Comparison of ENCODE assay signal across 2 cellular contexts in the genomic region with DNA sequence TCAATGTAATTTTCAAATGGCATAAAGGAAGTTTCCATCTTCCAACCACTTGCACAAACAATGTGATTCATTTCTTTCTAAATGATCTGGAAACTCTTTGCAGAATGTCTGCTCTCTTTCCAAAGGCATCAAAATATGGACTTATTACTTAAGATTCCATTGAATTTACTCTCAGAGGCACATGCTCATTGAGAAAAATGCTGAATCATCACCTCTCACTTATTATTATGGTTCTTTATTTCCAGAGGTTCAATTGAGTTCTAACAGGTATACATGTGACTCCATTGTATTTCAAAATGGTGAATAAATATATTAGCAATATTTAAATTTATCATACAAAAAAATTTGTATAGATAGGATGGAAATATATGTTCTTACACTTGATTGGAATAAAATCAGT.
TF ChIP-seq lines count a peak whose summit lies in the region.

No MANE protein-coding gene starts in this region.

TF ChIP-seq in HCT116, 20 proteins besides CTCF, POLR2A, EP300 and RAD21 (continued from another document):
- TF ChIP-seq, protein P1, sequence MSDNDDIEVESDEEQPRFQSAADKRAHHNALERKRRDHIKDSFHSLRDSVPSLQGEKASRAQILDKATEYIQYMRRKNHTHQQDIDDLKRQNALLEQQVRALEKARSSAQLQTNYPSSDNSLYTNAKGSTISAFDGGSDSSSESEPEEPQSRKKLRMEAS (IDR thresholded peaks at IDR 0.05), result no peak
- TF ChIP-seq YY1 (IDR thresholded peaks at IDR 0.05; ENCODE audit: extremely low read depth, insufficient replicate concordance, low read depth, low read length) (no peak), ZNF274 (IDR thresholded peaks at IDR 0.05; ENCODE audit: low read depth, low read length) (no peak), SP1 (IDR thresholded peaks at IDR 0.05; ENCODE audit: low read depth) (no peak), ELF1 (IDR thresholded peaks at IDR 0.05; ENCODE audit: borderline replicate concordance, low read depth) (no peak), SIN3A (IDR thresholded peaks at IDR 0.05; ENCODE audit: low read depth) (no peak), EGR1 (IDR thresholded peaks at IDR 0.05; ENCODE audit: low read depth) (no peak), FOSL1 (IDR thresholded peaks at IDR 0.05; ENCODE audit: low read depth) (no peak)
- TF ChIP-seq, protein P2, sequence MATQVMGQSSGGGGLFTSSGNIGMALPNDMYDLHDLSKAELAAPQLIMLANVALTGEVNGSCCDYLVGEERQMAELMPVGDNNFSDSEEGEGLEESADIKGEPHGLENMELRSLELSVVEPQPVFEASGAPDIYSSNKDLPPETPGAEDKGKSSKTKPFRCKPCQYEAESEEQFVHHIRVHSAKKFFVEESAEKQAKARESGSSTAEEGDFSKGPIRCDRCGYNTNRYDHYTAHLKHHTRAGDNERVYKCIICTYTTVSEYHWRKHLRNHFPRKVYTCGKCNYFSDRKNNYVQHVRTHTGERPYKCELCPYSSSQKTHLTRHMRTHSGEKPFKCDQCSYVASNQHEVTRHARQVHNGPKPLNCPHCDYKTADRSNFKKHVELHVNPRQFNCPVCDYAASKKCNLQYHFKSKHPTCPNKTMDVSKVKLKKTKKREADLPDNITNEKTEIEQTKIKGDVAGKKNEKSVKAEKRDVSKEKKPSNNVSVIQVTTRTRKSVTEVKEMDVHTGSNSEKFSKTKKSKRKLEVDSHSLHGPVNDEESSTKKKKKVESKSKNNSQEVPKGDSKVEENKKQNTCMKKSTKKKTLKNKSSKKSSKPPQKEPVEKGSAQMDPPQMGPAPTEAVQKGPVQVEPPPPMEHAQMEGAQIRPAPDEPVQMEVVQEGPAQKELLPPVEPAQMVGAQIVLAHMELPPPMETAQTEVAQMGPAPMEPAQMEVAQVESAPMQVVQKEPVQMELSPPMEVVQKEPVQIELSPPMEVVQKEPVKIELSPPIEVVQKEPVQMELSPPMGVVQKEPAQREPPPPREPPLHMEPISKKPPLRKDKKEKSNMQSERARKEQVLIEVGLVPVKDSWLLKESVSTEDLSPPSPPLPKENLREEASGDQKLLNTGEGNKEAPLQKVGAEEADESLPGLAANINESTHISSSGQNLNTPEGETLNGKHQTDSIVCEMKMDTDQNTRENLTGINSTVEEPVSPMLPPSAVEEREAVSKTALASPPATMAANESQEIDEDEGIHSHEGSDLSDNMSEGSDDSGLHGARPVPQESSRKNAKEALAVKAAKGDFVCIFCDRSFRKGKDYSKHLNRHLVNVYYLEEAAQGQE (IDR thresholded peaks at IDR 0.05; ENCODE audit: low read depth), result no peak
TF ChIP-seq in HCT116: peak in this region for 0.

TF ChIP-seq in H1, 55 proteins besides CTCF, POLR2A, EP300 and RAD21 (continued from another document):
- TF ChIP-seq, protein P3, sequence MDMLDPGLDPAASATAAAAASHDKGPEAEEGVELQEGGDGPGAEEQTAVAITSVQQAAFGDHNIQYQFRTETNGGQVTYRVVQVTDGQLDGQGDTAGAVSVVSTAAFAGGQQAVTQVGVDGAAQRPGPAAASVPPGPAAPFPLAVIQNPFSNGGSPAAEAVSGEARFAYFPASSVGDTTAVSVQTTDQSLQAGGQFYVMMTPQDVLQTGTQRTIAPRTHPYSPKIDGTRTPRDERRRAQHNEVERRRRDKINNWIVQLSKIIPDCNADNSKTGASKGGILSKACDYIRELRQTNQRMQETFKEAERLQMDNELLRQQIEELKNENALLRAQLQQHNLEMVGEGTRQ (IDR thresholded peaks at IDR 0.05; ENCODE audit: low read length), result no peak
